16 cellular contexts compared by ENCODE assay signal in the genomic region with DNA sequence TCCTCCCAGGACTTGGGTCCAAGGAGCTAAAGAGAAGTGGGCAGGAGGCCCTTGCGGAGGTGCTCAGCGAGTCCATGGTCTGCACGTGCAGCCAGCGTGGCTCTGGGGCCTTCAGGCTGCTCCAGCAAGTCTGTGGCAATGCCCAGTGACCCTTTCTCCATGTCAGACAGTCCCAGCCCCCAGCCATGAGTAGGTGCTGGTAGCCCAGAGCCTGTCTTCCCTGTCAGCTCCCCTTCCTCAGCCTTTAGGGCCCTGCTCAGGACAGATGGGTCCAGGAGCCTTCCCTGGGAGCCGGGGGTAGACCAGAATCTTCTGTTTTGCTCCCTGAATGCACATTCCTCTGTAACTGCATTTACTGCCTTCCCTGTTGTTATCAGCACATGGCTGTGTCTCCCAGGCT.
DNase-seq lines count a peak whose midpoint lies in the region; ATAC-seq and TF ChIP-seq lines count a peak whose summit lies in the region.
"Had no signal": no experiment of that assay in that cellular context is flagged by ENCODE, and none has a peak within 500 bp of the region (broad histone marks: within the 10 kb centered on the region; RNA-seq: fewer than 3 reads in every experiment).

No MANE protein-coding gene starts in this region.

- ATAC-seq in Right ventricle myocardium superior (ENCODE audit: poor library complexity) (no peak), GM18861 (IDR thresholded peaks at IDR 0.05; ENCODE audit: unreplicated experiment) (no peak)
- ATAC-seq: HCT116 had no signal

- CTCF ChIA-PET in PC-9 (lab: Charles Lee): no interaction called here

- H3K36me3 ChIP-seq in right atrium auricular region (no peaks in the 10 kb centered on the region), PC-9 (ENCODE audit: low read depth) (no peaks in the 10 kb centered on the region)
- H3K36me3 ChIP-seq: BLaER1 had no signal

- H2AFZ ChIP-seq in PC-9: no peak overlapping the region

- no peaks in the 10 kb centered on the region for H3K4me1 ChIP-seq in right atrium auricular region
- no peaks in the 10 kb centered on the region for H3K4me1 ChIP-seq in PC-9 (replicated peaks; ENCODE audit: insufficient read depth)
- H3K4me1 ChIP-seq: Caco-2 had no signal

- H3K79me2 ChIP-seq in PC-9 (ENCODE audit: low read depth): no peaks in the 10 kb centered on the region

- intact Hi-C loops in Right ventricle myocardium superior (cut with DNase I) (no loop called here), lower leg skin (cut with DNase I; ENCODE audit: low total_unique reads) (no loop called here), posterior vena cava (cut with DNase I) (no loop called here), PC-9 (cut with micrococcal nuclease; ENCODE audit: unreplicated experiment) (no loop called here)

- H3K9me3 ChIP-seq in right atrium auricular region (no peaks in the 10 kb centered on the region), PC-9 (ENCODE audit: insufficient read depth, low read depth) (no peaks in the 10 kb centered on the region)
- H3K9me3 ChIP-seq: BLaER1, Caco-2 had no signal

- H3K27me3 ChIP-seq in right atrium auricular region (no peaks in the 10 kb centered on the region), PC-9 (ENCODE audit: insufficient read depth, low read depth) (peaks cover 97% of the 10 kb centered on the region)
- H3K27me3 ChIP-seq: BLaER1 had no signal

- H3K9me2 ChIP-seq in PC-9 (ENCODE audit: insufficient read depth): no peaks in the 10 kb centered on the region

- 84 to 86% methylated on average over 4 to 5 of the region's 5 CpGs for WGBS in lower leg skin, 2 donors

- DNase-seq in right atrium auricular region (ENCODE audit: low spot score) (peak; percentile 36), Right ventricle myocardium superior (no peak), lower leg skin (ENCODE audit: low spot score in 2 of 2) (peak; percentile 10 to 74), posterior vena cava (ENCODE audit: low spot score) (peak; percentile 29), PC-9 (no peak), A172 (ENCODE audit: low spot score) (no peak), cerebellar nuclear complex (lab: John Stamatoyannopoulos, UW) (no peak)
- DNase-seq: AML-193; Caco-2; CD8-positive, alpha-beta memory T cell; GF-D8 had no signal

- no TSS peak for BruUV-seq in PC-9 (replicated peaks; lab: Mats Ljungman, UMichigan)

- H4K20me1 ChIP-seq in PC-9 (ENCODE audit: insufficient read depth): no peaks in the 10 kb centered on the region
- H4K20me1 ChIP-seq: BLaER1 had no signal

- H3K4me2 ChIP-seq in PC-9: no peak overlapping the region
- H3K4me2 ChIP-seq: BLaER1 had no signal

- H3K4me3 ChIP-seq in right atrium auricular region (no peak overlapping the region), lower leg skin (ENCODE audit: low read depth, poor library complexity, severe bottlenecking) (no peak overlapping the region), PC-9 (no peak overlapping the region)
- H3K4me3 ChIP-seq: BLaER1 had no signal

- POLR2A ChIA-PET in PC-9 (lab: Charles Lee; ENCODE audit: unreplicated experiment): no interaction called here

- no peak overlapping the region for H3K27ac ChIP-seq in right atrium auricular region
- H3K27ac ChIP-seq in PC-9: no peak overlapping the region
- H3K27ac ChIP-seq: 22Rv1, BLaER1, HL-60 had no signal

- no peaks in the 10 kb centered on the region for H3F3A ChIP-seq in PC-9 (ENCODE audit: insufficient read depth, low read depth)

- TF ChIP-seq CTCF in right atrium auricular region (IDR thresholded peaks at IDR 0.05) (no peak), lower leg skin (IDR thresholded peaks at IDR 0.05) (no peak), PC-9 (conservative IDR thresholded peaks at IDR 0.05) (no peak)

- no peak for TF ChIP-seq POLR2A in lower leg skin (IDR thresholded peaks at IDR 0.05)

Comparison
In these comparisons a context has a peak if more than half of its experiments do, and no peak if none do; other contexts are left out.
1. DNase-seq: peak in right atrium auricular region (single experiment), lower leg skin (2 of 2) and posterior vena cava (single experiment); none in Right ventricle myocardium superior (single experiment), PC-9 (0 of 2), A172 (single experiment) and cerebellar nuclear complex (0 of 2).